In the genomic region with DNA sequence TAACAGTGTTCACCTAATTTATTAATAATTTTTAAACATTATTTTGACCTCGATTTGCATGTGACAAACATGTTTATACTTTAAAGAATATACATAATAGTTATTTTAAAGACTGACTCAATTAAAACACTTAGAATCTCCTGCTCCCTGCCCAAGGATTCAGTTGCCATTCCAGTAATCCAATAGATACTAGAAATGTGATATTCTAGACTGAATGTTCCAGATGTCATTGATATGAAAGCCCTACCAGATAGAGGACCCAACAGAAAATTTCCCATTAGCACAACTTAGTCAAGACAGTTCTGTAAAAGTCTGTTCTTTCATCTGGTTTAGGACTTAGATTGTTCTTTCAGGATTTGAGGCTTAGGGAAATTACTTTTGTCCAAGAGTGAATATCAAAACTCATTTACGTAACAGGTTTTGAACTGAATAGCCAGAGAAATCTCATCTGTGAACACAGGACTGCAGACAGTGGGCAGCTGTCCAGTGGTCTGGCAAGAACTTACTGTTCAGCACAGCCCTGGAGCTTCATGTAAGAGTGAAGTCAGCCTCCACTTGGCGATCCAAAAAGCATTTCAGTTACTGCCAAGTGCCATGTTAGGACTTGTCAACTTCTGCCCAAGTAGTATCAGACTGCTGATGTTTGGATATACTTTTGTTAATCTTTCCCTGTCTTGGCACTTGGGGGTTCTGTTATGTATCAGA, we compare ENCODE assay signal across 12 cellular contexts.
A peak's percentile ranks its signal among the peaks of the same experiment; 100 is the strongest.
DNase-seq lines count a peak whose midpoint lies in the region; ATAC-seq and TF ChIP-seq lines count a peak whose summit lies in the region.
"Had no signal": no experiment of that assay in that cellular context is flagged by ENCODE, and none has a peak within 500 bp of the region (broad histone marks: within the 10 kb centered on the region; RNA-seq: fewer than 3 reads in every experiment).

No MANE protein-coding gene starts in this region.

- peak; percentile 94 to 95 (median 94) for ATAC-seq in heart left ventricle
- ATAC-seq in GM19467 (IDR thresholded peaks at IDR 0.05; ENCODE audit: unreplicated experiment): no peak
- ATAC-seq: GM12878 had no signal

- H3K4me3 ChIP-seq in heart left ventricle (no peak overlapping the region), rectal smooth muscle tissue (ENCODE audit: low read length) (no peak overlapping the region), H7 (ENCODE audit: insufficient read depth, low read depth, low read length) (no peak overlapping the region)
- H3K4me3 ChIP-seq: GM12878 had no signal

- no peaks in the 10 kb centered on the region for H3K36me3 ChIP-seq in heart left ventricle
- H3K36me3 ChIP-seq in rectal smooth muscle tissue (ENCODE audit: control insufficient read depth, insufficient read depth, low read length): no peaks in the 10 kb centered on the region
- no peaks in the 10 kb centered on the region for H3K36me3 ChIP-seq in H7 (replicated peaks; ENCODE audit: control insufficient read depth, insufficient read depth, low read length)

- H3K9ac ChIP-seq in rectal smooth muscle tissue (ENCODE audit: low read length): no peak overlapping the region

- peak; percentile 40 for DNase-seq in G401 (ENCODE audit: low spot score)
- DNase-seq in MCF 10A (ENCODE audit: unreplicated experiment): peak; percentile 91
- DNase-seq in heart left ventricle: peak; percentile 79 to 93 (median 85)
- DNase-seq in activated naive CD4-positive, alpha-beta T cell treated with Interleukin-2 at 50 U/mL for 16 hours: no peak
- DNase-seq in H7: no peak
- no peak for DNase-seq in activated T-helper 2 cell treated with anti-CD3 and anti-CD28 coated beads, Interferon-gamma antibody, Interleukin-2, Interleukin-4, amounts not matched to agents 10 μg/mL and 5 μg/mL and 100 μg/mL, durations not matched to agents 14 hours and 24 hours and 36 hours (ENCODE audit: low spot score)
- DNase-seq: activated CD4-positive, alpha-beta T cell treated with anti-CD3 and anti-CD28 coated beads, Interleukin-2, amount 50 U/mL, for 4 hours; stimulated activated CD4-positive, alpha-beta T cell treated with anti-CD3 and anti-CD28 coated beads, Interleukin-15, amount 100 ng/mL, for 24 hours; stimulated activated naive CD4-positive, alpha-beta T cell had no signal

- TF ChIP-seq CTCF in MCF 10A (IDR thresholded peaks at IDR 0.05; ENCODE audit: unreplicated experiment): no peak
- no peak for TF ChIP-seq CTCF in heart left ventricle (IDR thresholded peaks at IDR 0.05)

- H3K36me3 Mint-ChIP-seq in MCF 10A (ENCODE audit: insufficient read depth, unreplicated experiment): peaks cover 6% of the 10 kb centered on the region
- no peaks in the 10 kb centered on the region for H3K36me3 Mint-ChIP-seq in activated T-helper 2 cell treated with anti-CD3 and anti-CD28 coated beads, Interferon-gamma antibody, Interleukin-2, Interleukin-4, amounts not matched to agents 10 μg/mL and 5 μg/mL and 100 μg/mL, durations not matched to agents 14 hours and 24 hours and 36 hours (ENCODE audit: low read depth)

- H3K27ac ChIP-seq in heart left ventricle (peak overlapping the region in 11 of 12 donors; percentile 18 to 79 (median 68)), rectal smooth muscle tissue (ENCODE audit: low read depth, low read length) (peak overlapping the region; percentile 33)

- no peaks in the 10 kb centered on the region for H3K9me3 ChIP-seq in heart left ventricle

- H3K9me3 Mint-ChIP-seq in MCF 10A (ENCODE audit: unreplicated experiment): no peaks in the 10 kb centered on the region
- H3K9me3 Mint-ChIP-seq in activated T-helper 2 cell treated with anti-CD3 and anti-CD28 coated beads, Interferon-gamma antibody, Interleukin-2, Interleukin-4, amounts not matched to agents 10 μg/mL and 5 μg/mL and 100 μg/mL, durations not matched to agents 14 hours and 24 hours and 36 hours: no peaks in the 10 kb centered on the region

- no peaks in the 10 kb centered on the region for H3K27me3 ChIP-seq in heart left ventricle
- no peaks in the 10 kb centered on the region for H3K27me3 ChIP-seq in rectal smooth muscle tissue (ENCODE audit: control insufficient read depth, insufficient read depth, low read length)
- no peaks in the 10 kb centered on the region for H3K27me3 ChIP-seq in H7 (ENCODE audit: control insufficient read depth, insufficient read depth, low read length)

- H3K27me3 Mint-ChIP-seq in MCF 10A (ENCODE audit: insufficient read depth, unreplicated experiment): no peaks in the 10 kb centered on the region
- peaks cover 10% of the 10 kb centered on the region for H3K27me3 Mint-ChIP-seq in activated T-helper 2 cell treated with anti-CD3 and anti-CD28 coated beads, Interferon-gamma antibody, Interleukin-2, Interleukin-4, amounts not matched to agents 10 μg/mL and 5 μg/mL and 100 μg/mL, durations not matched to agents 14 hours and 24 hours and 36 hours (ENCODE audit: low read depth)

- peak overlapping the region; percentile 35 for H3K4me3 Mint-ChIP-seq in MCF 10A (ENCODE audit: unreplicated experiment)
- no peak overlapping the region for H3K4me3 Mint-ChIP-seq in activated T-helper 2 cell treated with anti-CD3 and anti-CD28 coated beads, Interferon-gamma antibody, Interleukin-2, Interleukin-4, amounts not matched to agents 10 μg/mL and 5 μg/mL and 100 μg/mL, durations not matched to agents 14 hours and 24 hours and 36 hours (ENCODE audit: low read depth)

- peaks cover 0 to 33% (median 8%) of the 10 kb centered on the region in 12 donors for H3K4me1 ChIP-seq in heart left ventricle
- peaks cover 3% of the 10 kb centered on the region for H3K4me1 ChIP-seq in rectal smooth muscle tissue (ENCODE audit: control insufficient read depth, insufficient read depth, low read length)

- in situ Hi-C loops in G401 (cut with HindIII; ENCODE audit: low sequenced_read_pairs): no loop called here

- no peak for TF ChIP-seq POLR2A in heart left ventricle (IDR thresholded peaks at IDR 0.05)

- intact Hi-C loops in MCF 10A (cut with micrococcal nuclease) (no loop called here), heart left ventricle (cut with DNase I) (loop anchor here in 6 of 10 donors (1.0 to 10.0 kb wide), 6 partner anchors 77 to 159 kb away; partner anchors contain the start of genes OSBPL6 (in 6 of the 6) and RBM45 (in 2 of the 6))
- intact Hi-C loops in activated T-helper 2 cell treated with anti-CD3 and anti-CD28 coated beads, Interferon-gamma antibody, Interleukin-2, Interleukin-4, amounts not matched to agents 10 μg/mL and 5 μg/mL and 100 μg/mL, durations not matched to agents 14 hours and 24 hours and 36 hours (cut with micrococcal nuclease): no loop called here

- BruUV-seq in MCF 10A (replicated peaks; lab: Mats Ljungman, UMichigan): no TSS peak

- peak overlapping the region; percentile 77 for H3K27ac Mint-ChIP-seq in MCF 10A (ENCODE audit: low read depth, unreplicated experiment)
- H3K27ac Mint-ChIP-seq in activated T-helper 2 cell treated with anti-CD3 and anti-CD28 coated beads, Interferon-gamma antibody, Interleukin-2, Interleukin-4, amounts not matched to agents 10 μg/mL and 5 μg/mL and 100 μg/mL, durations not matched to agents 14 hours and 24 hours and 36 hours: no peak overlapping the region

- POLR2A ChIA-PET in MCF 10A (lab: Yijun Ruan, JAX): interaction anchor here (0.8 to 4.6 kb wide), 18 partner anchors 7 to 159 kb away, joined by 3 to 51 read pairs (median 4); partner anchors contain the start of genes OSBPL6 and RBM45

- peaks cover 32% of the 10 kb centered on the region for H3K4me1 Mint-ChIP-seq in MCF 10A (ENCODE audit: insufficient read depth, unreplicated experiment)
- H3K4me1 Mint-ChIP-seq in activated T-helper 2 cell treated with anti-CD3 and anti-CD28 coated beads, Interferon-gamma antibody, Interleukin-2, Interleukin-4, amounts not matched to agents 10 μg/mL and 5 μg/mL and 100 μg/mL, durations not matched to agents 14 hours and 24 hours and 36 hours (ENCODE audit: low read depth): no peaks in the 10 kb centered on the region

- CTCF ChIA-PET in MCF 10A (lab: Yijun Ruan, JAX): interaction anchor here (0.6 to 1.1 kb wide), 5 partner anchors 24 to 147 kb away, joined by 3 read pairs; no protein-coding TSS in a partner anchor

- 49 to 53% (median 51%) methylated on average over 3 of the region's 3 CpGs for WGBS in heart left ventricle, 4 donors

Comparison
In these comparisons a context has a peak if more than half of its experiments do, and no peak if none do; other contexts are left out.
1. DNase-seq: peak in G401 (single experiment), MCF 10A (single experiment) and heart left ventricle (5 of 5); none in activated naive CD4-positive, alpha-beta T cell treated with Interleukin-2 at 50 U/mL for 16 hours (single experiment), H7 (single experiment) and activated T-helper 2 cell treated with anti-CD3 and anti-CD28 coated beads, Interferon-gamma antibody, Interleukin-2, Interleukin-4, amounts not matched to agents 10 μg/mL and 5 μg/mL and 100 μg/mL, durations not matched to agents 14 hours and 24 hours and 36 hours (single experiment).
2. intact Hi-C loops: an anchor here in heart left ventricle (1.0 to 10.0 kb wide); none called in MCF 10A and activated T-helper 2 cell treated with anti-CD3 and anti-CD28 coated beads, Interferon-gamma antibody, Interleukin-2, Interleukin-4, amounts not matched to agents 10 μg/mL and 5 μg/mL and 100 μg/mL, durations not matched to agents 14 hours and 24 hours and 36 hours.